Comparison of ENCODE assay signal across 12 cellular contexts in the genomic region with DNA sequence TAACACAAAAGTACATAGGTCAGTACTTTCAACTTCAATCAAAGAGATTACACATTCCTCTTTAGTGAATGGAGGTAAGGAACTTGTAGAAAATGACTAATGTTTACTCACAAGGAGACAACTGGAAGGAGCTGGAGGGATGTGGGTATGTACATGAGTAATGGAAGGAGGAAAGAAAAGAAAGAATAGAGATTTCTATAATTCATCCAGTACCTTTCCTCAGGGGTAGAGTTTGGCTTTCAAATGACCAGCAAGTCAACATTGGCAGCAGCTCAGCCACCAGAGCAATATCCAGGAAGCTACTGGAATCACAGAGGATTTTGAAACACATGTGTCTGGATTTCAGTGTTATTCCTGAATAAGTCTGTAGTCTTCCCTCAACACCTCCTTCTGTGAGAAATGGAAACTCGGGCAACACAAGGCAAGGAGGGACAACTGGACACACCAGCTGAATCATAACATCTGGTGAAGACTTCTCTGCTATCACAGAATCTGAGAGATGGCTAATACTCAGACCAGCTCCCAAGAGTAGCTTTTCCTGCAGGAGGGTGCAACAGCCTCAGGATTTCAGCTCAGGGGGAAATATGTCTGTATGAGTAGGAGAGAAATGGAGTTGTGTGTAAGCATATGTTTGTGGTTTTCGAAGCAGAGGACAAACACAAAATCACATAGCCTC.
DNase-seq lines count a peak whose midpoint lies in the region; ATAC-seq and TF ChIP-seq lines count a peak whose summit lies in the region.
"Had no signal": no experiment of that assay in that cellular context is flagged by ENCODE, and none has a peak within 500 bp of the region (broad histone marks: within the 10 kb centered on the region; RNA-seq: fewer than 3 reads in every experiment).

No MANE protein-coding gene starts in this region.

- H3K27me3 ChIP-seq in Panc1 (ENCODE audit: control insufficient read depth, insufficient read depth, low read length) (no peaks in the 10 kb centered on the region), esophagus (ENCODE audit: control insufficient read depth in 1 of 2, insufficient read depth in 2 of 2, low read length in 2 of 2) (no peaks in the 10 kb centered on the region)
- H3K27me3 ChIP-seq: thyroid gland had no signal

- in situ Hi-C loops in Panc1 (cut with HindIII; ENCODE audit: low pct_unique_long_range_greater_than_20kb, low sequenced_read_pairs), result no loop called here

- CTCF ChIA-PET in Panc1 (lab: Charles Lee), result interaction anchor here (0.6 kb wide), 1 partner anchor 880 kb away, joined by 3 read pairs; no protein-coding TSS in a partner anchor

- no peaks in the 10 kb centered on the region for H3K4me1 ChIP-seq in Panc1 (ENCODE audit: control insufficient read depth, insufficient read depth, low read length)
- peaks cover 0 to 3% of the 10 kb centered on the region in 2 donors for H3K4me1 ChIP-seq in esophagus (ENCODE audit: control insufficient read depth in 2 of 2, insufficient read depth in 2 of 2, low read length in 1 of 2)
- H3K4me1 ChIP-seq in mesodermal cell (ENCODE audit: control insufficient read depth, insufficient read depth, low read length, poor library complexity, severe bottlenecking), result peaks cover 21% of the 10 kb centered on the region
- H3K4me1 ChIP-seq: thyroid gland had no signal

- POLR2A ChIA-PET in Panc1 (lab: Charles Lee), result no interaction called here

- intact Hi-C loops in Panc1 (cut with micrococcal nuclease; ENCODE audit: unreplicated experiment), result no loop called here

- H3K4me3 ChIP-seq in Panc1 (ENCODE audit: low read depth in 2 of 2, low read length in 2 of 2) (no peak overlapping the region), esophagus (ENCODE audit: low read depth in 1 of 2, low read length in 2 of 2) (no peak overlapping the region), mesodermal cell (ENCODE audit: extremely low read depth, insufficient read depth, low read length, poor library complexity, severe bottlenecking) (no peak overlapping the region)
- H3K4me3 ChIP-seq: thyroid gland had no signal

- no peak overlapping the region for H3K27ac ChIP-seq in Panc1 (ENCODE audit: low read length)
- peak overlapping the region; percentile 15 to 53 for H3K27ac ChIP-seq in esophagus (ENCODE audit: low read depth in 2 of 2, low read length in 1 of 2)
- H3K27ac ChIP-seq in mesodermal cell (ENCODE audit: low read depth, low read length, severe bottlenecking), result peak overlapping the region; percentile 63
- H3K27ac ChIP-seq: C4-2B, KMS-11, thyroid gland had no signal

- H3K9me3 ChIP-seq in Panc1 (ENCODE audit: control insufficient read depth, insufficient read depth, low read depth, low read length), result no peaks in the 10 kb centered on the region
- H3K9me3 ChIP-seq in esophagus (ENCODE audit: control insufficient read depth in 2 of 2, insufficient read depth in 1 of 2, low read depth in 1 of 2, low read length in 1 of 2), result no peaks in the 10 kb centered on the region
- no peaks in the 10 kb centered on the region for H3K9me3 ChIP-seq in mesodermal cell (ENCODE audit: control insufficient read depth, low read length)
- H3K9me3 ChIP-seq: thyroid gland had no signal

- H3K36me3 ChIP-seq in Panc1 (ENCODE audit: control insufficient read depth, insufficient read depth, low read length), result no peaks in the 10 kb centered on the region
- H3K36me3 ChIP-seq in esophagus (ENCODE audit: control insufficient read depth in 2 of 2, insufficient read depth in 2 of 2, low read length in 1 of 2), result no peaks in the 10 kb centered on the region
- no peaks in the 10 kb centered on the region for H3K36me3 ChIP-seq in mesodermal cell (ENCODE audit: control insufficient read depth, insufficient read depth, low read length)
- H3K36me3 ChIP-seq: thyroid gland had no signal

- TF ChIP-seq CTCF in Panc1 (IDR thresholded peaks at IDR 0.05), result no peak

- DNase-seq in AG20443 (ENCODE audit: low spot score), result peak; percentile 22
- peak; percentile 20 for DNase-seq in Panc1 (ENCODE audit: low read depth, low spot score)
- no peak for DNase-seq in COR-L47 (lab: John Stamatoyannopoulos, UW)
- no peak for DNase-seq in NCI-H1105 (lab: John Stamatoyannopoulos, UW)
- DNase-seq in putamen (ENCODE audit: low spot score), result no peak
- DNase-seq: erythroblast had no signal

- BruUV-seq in Panc1 (replicated peaks; lab: Mats Ljungman, UMichigan), result no TSS peak

- ATAC-seq in Panc1 (no peak; the same call in 1 of the 2 replicates), GM18861 (IDR thresholded peaks at IDR 0.05; ENCODE audit: unreplicated experiment) (no peak)

- 37 to 67% methylated on average over 2 of the region's 2 CpGs for WGBS in esophagus, 2 donors
- WGBS in mesodermal cell (ENCODE audit: insufficient coverage in 2 of 2), 2 experiments, result 77% methylated on average over 1 of the region's 2 CpGs; no CpG with 5 or more reads in 1 of the 2 experiments

Comparison
In these comparisons a context has a peak if more than half of its experiments do, and no peak if none do; other contexts are left out.
1. DNase-seq: peak in AG20443 (single experiment) and Panc1 (single experiment); none in COR-L47 (single experiment), NCI-H1105 (single experiment) and putamen (single experiment).